10 cellular contexts compared by ENCODE assay signal in genomic region chr15:90362936-90363212, GRCh38. TPM values are rescaled to one million over a fixed set of nuclear protein-coding genes. Genes with fewer than 3 reads are reported as not detected.
DNase-seq lines count a peak whose midpoint lies in the region; ATAC-seq and TF ChIP-seq lines count a peak whose summit lies in the region.
"Had no signal": no experiment of that assay in that cellular context is flagged by ENCODE, and none has a peak within 500 bp of the region (broad histone marks: within the 10 kb centered on the region; RNA-seq: fewer than 3 reads in every experiment).

No MANE protein-coding gene starts in this region.

- no peak for DNase-seq in GM23338 (ENCODE audit: low spot score)
- DNase-seq in glomerular visceral epithelial cell (ENCODE audit: extremely low spot score) = peak; percentile 53
- no peak for DNase-seq in GM19240 (ENCODE audit: insufficient read length, low spot score)
- DNase-seq in stimulated activated CD4-positive, alpha-beta T cell treated with anti-CD3 and anti-CD28 coated beads, Interleukin-15, amount 100 ng/mL, for 24 hours = no peak
- no peak for DNase-seq in stimulated activated CD4-positive, alpha-beta T cell treated with anti-CD3 and anti-CD28 coated beads, Interleukin-4, amount 100 ng/mL, for 4 hours
- DNase-seq in germinal center (ENCODE audit: low spot score) = no peak
- DNase-seq: NCI-H526; stimulated activated CD4-positive, alpha-beta T cell treated with anti-CD3 and anti-CD28 coated beads, Interleukin-2, amount 100 ng/mL, for 24 hours had no signal

- no peaks in the 10 kb centered on the region for H3K36me3 ChIP-seq in GM23338 (ENCODE audit: insufficient read depth)
- H3K36me3 ChIP-seq in skeletal muscle tissue (ENCODE audit: control insufficient read depth in 3 of 3, insufficient read depth in 3 of 3, low read length in 3 of 3) = peaks cover 9 to 13% (median 13%) of the 10 kb centered on the region in 3 donors

- H3K9me3 ChIP-seq in skeletal muscle tissue (ENCODE audit: control insufficient read depth in 3 of 3, low read length in 3 of 3) = no peaks in the 10 kb centered on the region

- H3K27ac ChIP-seq in GM23338 (ENCODE audit: low read depth) = no peak overlapping the region
- peak overlapping the region; percentile 90 for H3K27ac ChIP-seq in skeletal muscle tissue (ENCODE audit: low read depth, low read length)

- no peak for TF ChIP-seq CTCF in GM23338 (conservative IDR thresholded peaks at IDR 0.05; ENCODE audit: low read depth in 2 of 2)

- H3K9ac ChIP-seq in skeletal muscle tissue (ENCODE audit: low read depth in 1 of 3, low read length in 3 of 3) = no peak overlapping the region

- peak overlapping the region; percentile 68 for H3K27ac Mint-ChIP-seq in GM23338
- peak overlapping the region; percentile 46 for H3K27ac Mint-ChIP-seq in activated T-helper 17 cell treated with anti-CD3 and anti-CD28 coated beads, Interleukin-2, amount 50 U/mL, for 72 hours

- no peak overlapping the region for H3K4me3 Mint-ChIP-seq in GM23338
- no peak overlapping the region for H3K4me3 Mint-ChIP-seq in activated T-helper 17 cell treated with anti-CD3 and anti-CD28 coated beads, Interleukin-2, amount 50 U/mL, for 72 hours

- peaks cover 13% of the 10 kb centered on the region for H3K4me1 Mint-ChIP-seq in GM23338
- H3K4me1 Mint-ChIP-seq in activated T-helper 17 cell treated with anti-CD3 and anti-CD28 coated beads, Interleukin-2, amount 50 U/mL, for 72 hours = peaks cover 20% of the 10 kb centered on the region

- no peak for ATAC-seq in GM23338
- no peak for ATAC-seq in activated T-helper 17 cell treated with anti-CD3 and anti-CD28 coated beads, Interleukin-2, amount 50 U/mL, for 72 hours (replicated peaks)

- H3K79me2 ChIP-seq in GM23338 (replicated peaks; ENCODE audit: insufficient read depth) = no peaks in the 10 kb centered on the region

- H3F3A ChIP-seq in GM23338 (replicated peaks; ENCODE audit: low read depth) = 0 out of 2 replicates have a peak, but pooled peaks cover 4% of the 10 kb centered on the region

- H3K4me1 ChIP-seq in GM23338 (ENCODE audit: insufficient read depth) (no peaks in the 10 kb centered on the region), skeletal muscle tissue (ENCODE audit: control insufficient read depth in 3 of 3, insufficient read depth in 3 of 3, low read length in 3 of 3) (peaks cover 19 to 24% (median 22%) of the 10 kb centered on the region in 3 donors)

- H3K27me3 ChIP-seq in GM23338 (ENCODE audit: insufficient read depth) = no peaks in the 10 kb centered on the region
- H3K27me3 ChIP-seq in skeletal muscle tissue (ENCODE audit: control insufficient read depth in 3 of 3, insufficient read depth in 3 of 3, low read length in 3 of 3) = no peaks in the 10 kb centered on the region

- no peaks in the 10 kb centered on the region for H3K9me2 ChIP-seq in GM23338 (ENCODE audit: insufficient read depth)

- H3K4me3 ChIP-seq in GM23338 (no peak overlapping the region), skeletal muscle tissue (ENCODE audit: low read length in 3 of 3) (no peak overlapping the region)

- H3K9me3 Mint-ChIP-seq in GM23338 = no peaks in the 10 kb centered on the region; the same call in 2 of the 3 replicates
- no peaks in the 10 kb centered on the region for H3K9me3 Mint-ChIP-seq in activated T-helper 17 cell treated with anti-CD3 and anti-CD28 coated beads, Interleukin-2, amount 50 U/mL, for 72 hours

- H2AFZ ChIP-seq in GM23338 = no peak overlapping the region

- H4K20me1 ChIP-seq in GM23338 (replicated peaks; ENCODE audit: insufficient read depth) = no peaks in the 10 kb centered on the region

- H3K27me3 Mint-ChIP-seq in GM23338 (ENCODE audit: insufficient read depth, low read depth, poor library complexity) = no peaks in the 10 kb centered on the region
- H3K27me3 Mint-ChIP-seq in activated T-helper 17 cell treated with anti-CD3 and anti-CD28 coated beads, Interleukin-2, amount 50 U/mL, for 72 hours = no peaks in the 10 kb centered on the region

- H3K4me2 ChIP-seq in GM23338 = no peak overlapping the region

- H3K36me3 Mint-ChIP-seq in GM23338 (ENCODE audit: low read depth) = peaks cover 6% of the 10 kb centered on the region; the same call in 1 of the 3 replicates
- no peaks in the 10 kb centered on the region for H3K36me3 Mint-ChIP-seq in activated T-helper 17 cell treated with anti-CD3 and anti-CD28 coated beads, Interleukin-2, amount 50 U/mL, for 72 hours (ENCODE audit: low read depth)

TF ChIP-seq in GM23338, 12 proteins besides CTCF, POLR2A, EP300 and RAD21 (continues in another document):
- no peak for TF ChIP-seq EZH2phosphoT487 (IDR thresholded peaks at IDR 0.05; ENCODE audit: unreplicated experiment)
- TF ChIP-seq, protein P1, sequence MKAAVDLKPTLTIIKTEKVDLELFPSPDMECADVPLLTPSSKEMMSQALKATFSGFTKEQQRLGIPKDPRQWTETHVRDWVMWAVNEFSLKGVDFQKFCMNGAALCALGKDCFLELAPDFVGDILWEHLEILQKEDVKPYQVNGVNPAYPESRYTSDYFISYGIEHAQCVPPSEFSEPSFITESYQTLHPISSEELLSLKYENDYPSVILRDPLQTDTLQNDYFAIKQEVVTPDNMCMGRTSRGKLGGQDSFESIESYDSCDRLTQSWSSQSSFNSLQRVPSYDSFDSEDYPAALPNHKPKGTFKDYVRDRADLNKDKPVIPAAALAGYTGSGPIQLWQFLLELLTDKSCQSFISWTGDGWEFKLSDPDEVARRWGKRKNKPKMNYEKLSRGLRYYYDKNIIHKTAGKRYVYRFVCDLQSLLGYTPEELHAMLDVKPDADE (IDR thresholded peaks at IDR 0.05) = no peak
- no peak for TF ChIP-seq ZNF114 (CRISPR knock-in tag; IDR thresholded peaks at IDR 0.05)
- TF ChIP-seq NANOG (IDR thresholded peaks at IDR 0.05; ENCODE audit: borderline replicate concordance) = no peak
- no peak for TF ChIP-seq REST (IDR thresholded peaks at IDR 0.05; ENCODE audit: unreplicated experiment)

RNA-seq across cellular contexts. Expression of gene ZNF774, which starts 10.8 kb away (rescaled TPM):
- total RNA-seq in GM23338 (2014; rRNA removed; shearing (Covaris generic)) = 1.5 and 1.8 TPM in 2 replicates
- polyA plus RNA-seq in GM23338 (2016; fragmentation: Nextera tagmentation; extraction: Ambion mirVana) = 0.45 and 0.54 TPM in 2 replicates
- under 1 TPM; 0.69 to 0.82 TPM for total RNA-seq in activated T-helper 17 cell treated with anti-CD3 and anti-CD28 coated beads, Interleukin-2, amount 50 U/mL, for 72 hours
- 2.1 TPM for total RNA-seq in skeletal muscle tissue

RNA-seq across cellular contexts. Expression of gene IQGAP1, which starts 25.2 kb away (rescaled TPM):
- total RNA-seq in GM23338 (2014; rRNA removed; shearing (Covaris generic)) = 136 and 159 TPM in 2 replicates
- 92.7 and 92.9 TPM in 2 replicates for polyA plus RNA-seq in GM23338 (2016; fragmentation: Nextera tagmentation; extraction: Ambion mirVana)
- 100 to 1,000 TPM; 224 TPM for total RNA-seq in activated T-helper 17 cell treated with anti-CD3 and anti-CD28 coated beads, Interleukin-2, amount 50 U/mL, for 72 hours
- 104 TPM for total RNA-seq in skeletal muscle tissue
